11 cellular contexts compared by ENCODE assay signal in genomic region chr2:174664084-174664759, GRCh38.
DNase-seq lines count a peak whose midpoint lies in the region; ATAC-seq and TF ChIP-seq lines count a peak whose summit lies in the region.
"Had no signal": no experiment of that assay in that cellular context is flagged by ENCODE, and none has a peak within 500 bp of the region (broad histone marks: within the 10 kb centered on the region; RNA-seq: fewer than 3 reads in every experiment).

No MANE protein-coding gene starts in this region.

- no peak overlapping the region for H2AFZ ChIP-seq in trophoblast cell (ENCODE audit: insufficient read depth, low read length, poor library complexity)

- no peak overlapping the region for H3K9ac ChIP-seq in trophoblast cell (ENCODE audit: low read length)
- no peak overlapping the region for H3K9ac ChIP-seq in mesendoderm (ENCODE audit: low read length)

- peak overlapping the region; percentile 88 for H3K4ac ChIP-seq in trophoblast cell (ENCODE audit: low read depth, low read length)
- no peak overlapping the region for H3K4ac ChIP-seq in mesendoderm (ENCODE audit: low read depth, low read length)

- WGBS in trophoblast cell (ENCODE audit: extremely low coverage, insufficient coverage, insufficient read length) = no CpG with 5 or more reads among the region's 7 CpGs
- 94 to 100% methylated on average over 6 to 7 of the region's 7 CpGs for WGBS in body of pancreas, 2 donors
- no CpG with 5 or more reads among the region's 7 CpGs for WGBS in mesendoderm (ENCODE audit: extremely low coverage, insufficient coverage, low lambda C conversion rate)

- H3K4me3 Mint-ChIP-seq in stimulated activated naive CD8-positive, alpha-beta T cell treated with anti-CD3 and anti-CD28 coated beads, Interleukin-15, amount 100 ng/mL, for 72 hours = no peak overlapping the region

- no peak overlapping the region for H4K12ac ChIP-seq in trophoblast cell (ENCODE audit: low read depth, low read length)

- H2AK5ac ChIP-seq in trophoblast cell (ENCODE audit: low read length) (no peak overlapping the region), mesendoderm (ENCODE audit: low read length) (no peak overlapping the region)

- no peaks in the 10 kb centered on the region for H3K27me3 Mint-ChIP-seq in stimulated activated naive CD8-positive, alpha-beta T cell treated with anti-CD3 and anti-CD28 coated beads, Interleukin-15, amount 100 ng/mL, for 72 hours

- H3K27ac Mint-ChIP-seq in stimulated activated naive CD8-positive, alpha-beta T cell treated with anti-CD3 and anti-CD28 coated beads, Interleukin-15, amount 100 ng/mL, for 72 hours = no peak overlapping the region

- no peak overlapping the region for H3K4me2 ChIP-seq in trophoblast cell (ENCODE audit: low read length)
- no peak overlapping the region for H3K4me2 ChIP-seq in mesendoderm (ENCODE audit: low read length)

- H3K79me2 ChIP-seq in trophoblast cell (ENCODE audit: control insufficient read depth, insufficient read depth, low read length, poor library complexity) (peaks cover 8% of the 10 kb centered on the region), mesendoderm (ENCODE audit: control insufficient read depth, insufficient read depth, low read length) (no peaks in the 10 kb centered on the region)

- no peak overlapping the region for H2BK15ac ChIP-seq in mesendoderm (replicated peaks; ENCODE audit: low read depth)

- no peaks in the 10 kb centered on the region for H3K9me3 ChIP-seq in trophoblast cell (ENCODE audit: insufficient read depth, low read depth, low read length)
- H3K9me3 ChIP-seq in body of pancreas = no peaks in the 10 kb centered on the region

- TF ChIP-seq CTCF in dorsolateral prefrontal cortex (IDR thresholded peaks at IDR 0.05 in 54 of 56, conservative IDR thresholded peaks at IDR 0.05 in 2 of 56; ENCODE audit: low read depth in 1 of 56, partially characterized antibody in 56 of 56) = no peak
- no peak for TF ChIP-seq CTCF in body of pancreas (IDR thresholded peaks at IDR 0.05)

- H3K9me3 Mint-ChIP-seq in stimulated activated naive CD8-positive, alpha-beta T cell treated with anti-CD3 and anti-CD28 coated beads, Interleukin-15, amount 100 ng/mL, for 72 hours = no peaks in the 10 kb centered on the region

- no peak for DNase-seq in stimulated activated naive CD8-positive, alpha-beta T cell treated with anti-CD3 and anti-CD28 coated beads, Interleukin-15, Interleukin-2, amounts not matched to agents 100 U/mL and 50 U/mL, for 24 hours
- DNase-seq in stimulated activated naive CD8-positive, alpha-beta T cell treated with anti-CD3 and anti-CD28 coated beads, Interleukin-15, amount 100 ng/mL, for 72 hours = no peak
- DNase-seq in dorsolateral prefrontal cortex = no peak
- DNase-seq in trophoblast cell = no peak
- DNase-seq in germinal center (ENCODE audit: low spot score) = no peak
- DNase-seq in body of pancreas = no peak
- DNase-seq in mesendoderm = no peak
- DNase-seq: central memory CD4-positive, alpha-beta T cell; NCI-H1436; stimulated activated CD4-positive, alpha-beta T cell treated with anti-CD3 and anti-CD28 coated beads, Interleukin-2, amount 100 ng/mL, for 48 hours had no signal

- intact Hi-C loops in dorsolateral prefrontal cortex (cut with DNase I) = no loop called here
- intact Hi-C loops in body of pancreas (cut with DNase I) = no loop called here

- peaks cover 3 to 19% of the 10 kb centered on the region in 2 experiments for H3K36me3 ChIP-seq in trophoblast cell (ENCODE audit: control insufficient read depth in 1 of 2, insufficient read depth in 2 of 2, low read length in 2 of 2)
- H3K36me3 ChIP-seq in body of pancreas (replicated peaks in 1 of 2; ENCODE audit: insufficient read depth in 1 of 2, low read depth in 2 of 2) = no peaks in the 10 kb centered on the region
- no peaks in the 10 kb centered on the region for H3K36me3 ChIP-seq in mesendoderm (ENCODE audit: control insufficient read depth, insufficient read depth, low read length)

- H3K4me1 ChIP-seq in trophoblast cell (ENCODE audit: control insufficient read depth in 1 of 2, insufficient read depth in 2 of 2, low read length in 2 of 2) = peaks cover 31 to 41% of the 10 kb centered on the region in 2 experiments
- peaks cover 6% of the 10 kb centered on the region for H3K4me1 ChIP-seq in body of pancreas
- H3K4me1 ChIP-seq in mesendoderm (ENCODE audit: control insufficient read depth, low read depth, low read length) = peaks cover 6% of the 10 kb centered on the region

- no peak overlapping the region for H4K5ac ChIP-seq in mesendoderm (ENCODE audit: low read length)

- no peak overlapping the region for H3K56ac ChIP-seq in mesendoderm (ENCODE audit: low read length)

- no peak overlapping the region for H3K23ac ChIP-seq in trophoblast cell (ENCODE audit: low read length)
- no peak overlapping the region for H3K23ac ChIP-seq in mesendoderm (ENCODE audit: low read length)

- no peak for TF ChIP-seq POLR2A in body of pancreas (IDR thresholded peaks at IDR 0.05)

- H3K79me1 ChIP-seq in trophoblast cell (ENCODE audit: low read length) (peaks cover 18% of the 10 kb centered on the region), mesendoderm (ENCODE audit: low read length) (peaks cover 13% of the 10 kb centered on the region)

- H4K91ac ChIP-seq in trophoblast cell (ENCODE audit: low read depth, low read length) = no peak overlapping the region

- H4K8ac ChIP-seq in trophoblast cell (ENCODE audit: low read depth, low read length) (peak overlapping the region; percentile 17), mesendoderm (ENCODE audit: low read depth, low read length) (no peak overlapping the region)

- H3K27me3 ChIP-seq in dorsolateral prefrontal cortex = no peaks in the 10 kb centered on the region
- H3K27me3 ChIP-seq in trophoblast cell (ENCODE audit: insufficient read depth, low read length) = no peaks in the 10 kb centered on the region
- no peaks in the 10 kb centered on the region for H3K27me3 ChIP-seq in body of pancreas
- H3K27me3 ChIP-seq in mesendoderm (ENCODE audit: insufficient read depth, low read length, poor library complexity) = no peaks in the 10 kb centered on the region

- ATAC-seq in stimulated activated naive CD8-positive, alpha-beta T cell treated with anti-CD3 and anti-CD28 coated beads, Interleukin-15, Interleukin-2, amounts not matched to agents 100 U/mL and 50 U/mL, for 24 hours = peak; percentile 50
- ATAC-seq in stimulated activated naive CD8-positive, alpha-beta T cell treated with anti-CD3 and anti-CD28 coated beads, Interleukin-15, amount 100 ng/mL, for 72 hours = no peak
- no peak for ATAC-seq in body of pancreas
- ATAC-seq in GM18868 (IDR thresholded peaks at IDR 0.05; ENCODE audit: unreplicated experiment) = no peak

- peaks cover 65% of the 10 kb centered on the region for H3K4me1 Mint-ChIP-seq in stimulated activated naive CD8-positive, alpha-beta T cell treated with anti-CD3 and anti-CD28 coated beads, Interleukin-15, amount 100 ng/mL, for 72 hours

- H2BK120ac ChIP-seq in trophoblast cell (ENCODE audit: insufficient read depth, low read length, poor library complexity) (no peak overlapping the region), mesendoderm (ENCODE audit: low read depth, low read length) (no peak overlapping the region)

- H2BK12ac ChIP-seq in trophoblast cell (ENCODE audit: low read length) = no peak overlapping the region

- H3K27ac ChIP-seq in dorsolateral prefrontal cortex = peak overlapping the region in 57 of 59 donors; percentile 5 to 97 (median 89)
- H3K27ac ChIP-seq in trophoblast cell (ENCODE audit: low read depth, low read length) = no peak overlapping the region
- no peak overlapping the region for H3K27ac ChIP-seq in body of pancreas
- no peak overlapping the region for H3K27ac ChIP-seq in mesendoderm (ENCODE audit: low read depth, low read length)

- H2BK5ac ChIP-seq in trophoblast cell (ENCODE audit: low read depth, low read length, poor library complexity) (peak overlapping the region; percentile 6), mesendoderm (ENCODE audit: low read length) (no peak overlapping the region)

- peak overlapping the region; percentile 39 for H3K14ac ChIP-seq in trophoblast cell (ENCODE audit: low read length)

- H3K18ac ChIP-seq in trophoblast cell (ENCODE audit: low read length) (peak overlapping the region; percentile 83), mesendoderm (ENCODE audit: low read length) (no peak overlapping the region)

- H3K4me3 ChIP-seq in dorsolateral prefrontal cortex (no peak overlapping the region), trophoblast cell (ENCODE audit: low read depth, low read length) (no peak overlapping the region), body of pancreas (no peak overlapping the region), mesendoderm (ENCODE audit: low read length) (no peak overlapping the region)

Comparison
In these comparisons a context has a peak if more than half of its experiments do, and no peak if none do; other contexts are left out.
1. H3K27ac ChIP-seq: peak in dorsolateral prefrontal cortex (57 of 59); none in trophoblast cell (single experiment), body of pancreas (0 of 4) and mesendoderm (single experiment).